In genomic region chr1:234730110-234730509, GRCh38 we compare ENCODE assay signal across 1 cellular context.
TF ChIP-seq lines count a peak whose summit lies in the region.

No MANE protein-coding gene starts in this region.

TF ChIP-seq in K562, 482 proteins besides CTCF, POLR2A, EP300 and RAD21 (continued from another document):
- TF ChIP-seq ZNF511 (CRISPR knock-in tag; IDR thresholded peaks at IDR 0.05), result 0 out of 2 replicates have a peak, but pooled peaks have one; percentile 1
- TF ChIP-seq ARHGAP35 (IDR thresholded peaks at IDR 0.05; ENCODE audit: partially characterized antibody), result no peak
- no peak for TF ChIP-seq EHMT2 (IDR thresholded peaks at IDR 0.05)
- TF ChIP-seq AFF1 (IDR thresholded peaks at IDR 0.05; ENCODE audit: low read depth in 1 of 2, partially characterized antibody in 2 of 2), result no peak
- TF ChIP-seq SMAD4 (CRISPR knock-in tag; conservative IDR thresholded peaks at IDR 0.05), result 0 out of 2 replicates have a peak, but pooled peaks have one; percentile 25
